ENCODE assay signal across 1 cellular context in the genomic region with DNA sequence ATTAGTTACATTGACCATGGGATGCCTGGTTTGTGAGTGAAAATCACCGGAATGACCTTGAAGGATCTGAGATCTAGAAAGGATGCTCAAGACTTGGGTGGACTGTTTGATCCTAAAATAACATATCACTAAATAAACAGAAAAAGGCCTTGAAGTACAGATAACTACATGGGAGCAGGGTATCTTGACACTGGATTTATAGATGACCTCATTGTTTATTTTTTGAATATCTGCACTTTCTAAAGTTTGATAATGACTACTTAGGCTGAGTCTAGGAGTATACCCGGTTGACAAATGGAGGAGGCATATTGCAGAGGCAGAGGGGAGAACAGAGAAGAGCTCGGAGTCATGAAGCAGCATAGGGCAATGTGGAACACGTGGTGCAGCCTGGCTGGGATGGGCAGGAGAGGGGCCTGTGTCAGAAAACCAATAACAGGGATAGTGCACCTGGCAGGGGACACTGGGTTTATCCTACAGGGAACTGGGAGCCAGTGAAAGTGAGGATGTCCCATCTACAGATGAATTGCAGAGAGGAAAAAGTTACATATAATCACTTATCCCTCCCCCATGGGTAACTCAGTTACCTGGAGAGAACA.
TF ChIP-seq lines count a peak whose summit lies in the region.

No MANE protein-coding gene starts in this region.

TF ChIP-seq in K562, 482 proteins besides CTCF, POLR2A, EP300 and RAD21:
- TF ChIP-seq, protein P1, sequence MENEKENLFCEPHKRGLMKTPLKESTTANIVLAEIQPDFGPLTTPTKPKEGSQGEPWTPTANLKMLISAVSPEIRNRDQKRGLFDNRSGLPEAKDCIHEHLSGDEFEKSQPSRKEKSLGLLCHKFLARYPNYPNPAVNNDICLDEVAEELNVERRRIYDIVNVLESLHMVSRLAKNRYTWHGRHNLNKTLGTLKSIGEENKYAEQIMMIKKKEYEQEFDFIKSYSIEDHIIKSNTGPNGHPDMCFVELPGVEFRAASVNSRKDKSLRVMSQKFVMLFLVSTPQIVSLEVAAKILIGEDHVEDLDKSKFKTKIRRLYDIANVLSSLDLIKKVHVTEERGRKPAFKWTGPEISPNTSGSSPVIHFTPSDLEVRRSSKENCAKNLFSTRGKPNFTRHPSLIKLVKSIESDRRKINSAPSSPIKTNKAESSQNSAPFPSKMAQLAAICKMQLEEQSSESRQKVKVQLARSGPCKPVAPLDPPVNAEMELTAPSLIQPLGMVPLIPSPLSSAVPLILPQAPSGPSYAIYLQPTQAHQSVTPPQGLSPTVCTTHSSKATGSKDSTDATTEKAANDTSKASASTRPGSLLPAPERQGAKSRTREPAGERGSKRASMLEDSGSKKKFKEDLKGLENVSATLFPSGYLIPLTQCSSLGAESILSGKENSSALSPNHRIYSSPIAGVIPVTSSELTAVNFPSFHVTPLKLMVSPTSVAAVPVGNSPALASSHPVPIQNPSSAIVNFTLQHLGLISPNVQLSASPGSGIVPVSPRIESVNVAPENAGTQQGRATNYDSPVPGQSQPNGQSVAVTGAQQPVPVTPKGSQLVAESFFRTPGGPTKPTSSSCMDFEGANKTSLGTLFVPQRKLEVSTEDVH (IDR thresholded peaks at IDR 0.05; ENCODE audit: low read depth, partially characterized antibody) = no peak
- TF ChIP-seq ZNF644 (tag; IDR thresholded peaks at IDR 0.05; ENCODE audit: low read depth) (no peak), CREB5 (CRISPR knock-in tag; IDR thresholded peaks at IDR 0.05) (no peak), POLR2G (IDR thresholded peaks at IDR 0.05; ENCODE audit: low read depth, low read length) (no peak), CHD2 (IDR thresholded peaks at IDR 0.05; ENCODE audit: low read depth, low read length) (no peak), ATF7 (IDR thresholded peaks at IDR 0.05) (peak; percentile 39; the same call in 1 of the 2 replicates), STAT6 (CRISPR knock-in tag; IDR thresholded peaks at IDR 0.05) (no peak), AFF4 (CRISPR knock-in tag; IDR thresholded peaks at IDR 0.05) (no peak), JUND (IDR thresholded peaks at IDR 0.05; ENCODE audit: borderline replicate concordance, low read depth, low read length) (no peak), JUND (tag; IDR thresholded peaks at IDR 0.05; ENCODE audit: borderline replicate concordance, low read depth, low read length) (peak; percentile 27; the same call in 2 of the 3 replicates), SMARCE1 (IDR thresholded peaks at IDR 0.05) (no peak), CLOCK (CRISPR knock-in tag; IDR thresholded peaks at IDR 0.05; ENCODE audit: borderline replicate concordance) (no peak), KDM1A (IDR thresholded peaks at IDR 0.05) (no peak), TCF7 (IDR thresholded peaks at IDR 0.05; ENCODE audit: borderline replicate concordance) (no peak), CREM (IDR thresholded peaks at IDR 0.05; ENCODE audit: low read depth) (no peak)
- TF ChIP-seq, protein P2, sequence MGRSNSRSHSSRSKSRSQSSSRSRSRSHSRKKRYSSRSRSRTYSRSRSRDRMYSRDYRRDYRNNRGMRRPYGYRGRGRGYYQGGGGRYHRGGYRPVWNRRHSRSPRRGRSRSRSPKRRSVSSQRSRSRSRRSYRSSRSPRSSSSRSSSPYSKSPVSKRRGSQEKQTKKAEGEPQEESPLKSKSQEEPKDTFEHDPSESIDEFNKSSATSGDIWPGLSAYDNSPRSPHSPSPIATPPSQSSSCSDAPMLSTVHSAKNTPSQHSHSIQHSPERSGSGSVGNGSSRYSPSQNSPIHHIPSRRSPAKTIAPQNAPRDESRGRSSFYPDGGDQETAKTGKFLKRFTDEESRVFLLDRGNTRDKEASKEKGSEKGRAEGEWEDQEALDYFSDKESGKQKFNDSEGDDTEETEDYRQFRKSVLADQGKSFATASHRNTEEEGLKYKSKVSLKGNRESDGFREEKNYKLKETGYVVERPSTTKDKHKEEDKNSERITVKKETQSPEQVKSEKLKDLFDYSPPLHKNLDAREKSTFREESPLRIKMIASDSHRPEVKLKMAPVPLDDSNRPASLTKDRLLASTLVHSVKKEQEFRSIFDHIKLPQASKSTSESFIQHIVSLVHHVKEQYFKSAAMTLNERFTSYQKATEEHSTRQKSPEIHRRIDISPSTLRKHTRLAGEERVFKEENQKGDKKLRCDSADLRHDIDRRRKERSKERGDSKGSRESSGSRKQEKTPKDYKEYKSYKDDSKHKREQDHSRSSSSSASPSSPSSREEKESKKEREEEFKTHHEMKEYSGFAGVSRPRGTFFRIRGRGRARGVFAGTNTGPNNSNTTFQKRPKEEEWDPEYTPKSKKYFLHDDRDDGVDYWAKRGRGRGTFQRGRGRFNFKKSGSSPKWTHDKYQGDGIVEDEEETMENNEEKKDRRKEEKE (IDR thresholded peaks at IDR 0.05; ENCODE audit: borderline replicate concordance in 1 of 2, control insufficient read depth in 1 of 2, low read depth in 2 of 2, low read length in 1 of 2) = no peak
- TF ChIP-seq, protein P3, sequence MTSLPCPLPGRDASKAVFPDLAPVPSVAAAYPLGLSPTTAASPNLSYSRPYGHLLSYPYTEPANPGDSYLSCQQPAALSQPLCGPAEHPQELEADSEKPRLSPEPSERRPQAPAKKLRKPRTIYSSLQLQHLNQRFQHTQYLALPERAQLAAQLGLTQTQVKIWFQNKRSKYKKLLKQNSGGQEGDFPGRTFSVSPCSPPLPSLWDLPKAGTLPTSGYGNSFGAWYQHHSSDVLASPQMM (CRISPR knock-in tag; IDR thresholded peaks at IDR 0.05) = no peak
